In genomic region chr1:187763465-187763864, GRCh38 we compare ENCODE assay signal across 21 cellular contexts.
"Had no signal": no experiment of that assay in that cellular context is flagged by ENCODE, and none has a peak within 500 bp of the region (broad histone marks: within the 10 kb centered on the region; RNA-seq: fewer than 3 reads in every experiment).

No MANE protein-coding gene starts in this region.

- ATAC-seq: natural killer cell; right lobe of liver; stimulated activated naive B cell treated with anti-CD40 and anti-IgM and Interleukin-4, amounts not matched to agents 10 μg/mL and 1 μg/mL and 100 μg/mL, for 72 hours; stimulated activated naive CD8-positive, alpha-beta T cell treated with anti-CD3 and anti-CD28 coated beads, Interleukin-15, Interleukin-2, amounts not matched to agents 100 U/mL and 50 U/mL, for 24 hours had no signal

- H3K4me3 ChIP-seq: left ventricle myocardium inferior, lung, ovary, right atrium auricular region, right lobe of liver, stomach, tibial nerve, uterus had no signal

- DNase-seq: hypothalamus; immature natural killer cell; islet precursor cell; left ventricle myocardium inferior; mesendoderm; naive B cell; natural killer cell; nephron progenitor cell; ovary; right lobe of liver; stimulated activated CD4-positive, alpha-beta T cell treated with anti-CD3 and anti-CD28 coated beads, Interleukin-12 subunit alpha, Interleukin-12 subunit beta, amount 100 ng/mL, for 4 hours; stimulated activated CD4-positive, alpha-beta T cell treated with anti-CD3 and anti-CD28 coated beads, Interleukin-15, amount 100 ng/mL, for 24 hours; stimulated activated CD4-positive, alpha-beta T cell treated with anti-CD3 and anti-CD28 coated beads, Interleukin-2, amount 100 ng/mL, for 24 hours; stimulated activated CD4-positive, alpha-beta T cell treated with anti-CD3 and anti-CD28 coated beads, Interleukin-4, amount 100 ng/mL, for 1 hour; stimulated activated naive B cell treated with anti-CD40 and anti-IgM and Interleukin-4, amounts not matched to agents 10 μg/mL and 1 μg/mL and 100 μg/mL, for 72 hours; stimulated activated naive CD8-positive, alpha-beta T cell treated with anti-CD3 and anti-CD28 coated beads, Interleukin-15, Interleukin-2, amounts not matched to agents 100 U/mL and 50 U/mL, for 24 hours; stomach; uterus had no signal

- H3K36me3 ChIP-seq: left ventricle myocardium inferior, ovary, right atrium auricular region, right lobe of liver, stomach, tibial nerve, uterus had no signal

- H3K27ac ChIP-seq: left ventricle myocardium inferior, ovary, right atrium auricular region, right lobe of liver, stomach, tibial nerve, uterus had no signal

- H3K4me1 ChIP-seq: left ventricle myocardium inferior, right atrium auricular region, right lobe of liver, stomach, tibial nerve, uterus had no signal

- H3K9me3 ChIP-seq: ovary, right atrium auricular region, right lobe of liver, uterus had no signal

- H3K27me3 ChIP-seq: ovary, right atrium auricular region, right lobe of liver, stomach, tibial nerve, uterus had no signal
